18 cellular contexts compared by ENCODE assay signal in genomic region chr3:149368201-149368849, GRCh38. TPM values are rescaled to one million over a fixed set of nuclear protein-coding genes. Genes with fewer than 3 reads are reported as not detected.
DNase-seq lines count a peak whose midpoint lies in the region; ATAC-seq and TF ChIP-seq lines count a peak whose summit lies in the region.
"Had no signal": no experiment of that assay in that cellular context is flagged by ENCODE, and none has a peak within 500 bp of the region (broad histone marks: within the 10 kb centered on the region; RNA-seq: fewer than 3 reads in every experiment).

No MANE protein-coding gene starts in this region.

- H3K4me3 ChIP-seq in Panc1 (ENCODE audit: low read depth in 2 of 2, low read length in 2 of 2) (0 out of 4 replicates have a peak overlapping the region, but pooled peaks of 1 of the 2 experiments have one; percentile 7), aorta (ENCODE audit: low read length in 2 of 2) (no peak overlapping the region)
- H3K4me3 ChIP-seq in CD8-positive, alpha-beta T cell (ENCODE audit: low read depth, low read length): no peak overlapping the region
- H3K4me3 ChIP-seq: GM12878, tibial artery had no signal

- no peaks in the 10 kb centered on the region for H3K9me3 ChIP-seq in Panc1 (ENCODE audit: control insufficient read depth, insufficient read depth, low read depth, low read length)
- no peaks in the 10 kb centered on the region for H3K9me3 ChIP-seq in CD8-positive, alpha-beta T cell (ENCODE audit: low read length)
- H3K9me3 ChIP-seq in aorta (ENCODE audit: control insufficient read depth, low read length): no peaks in the 10 kb centered on the region
- H3K9me3 ChIP-seq: tibial artery had no signal

- no peak overlapping the region for H3K27ac Mint-ChIP-seq in CD8-positive, alpha-beta T cell
- H3K27ac Mint-ChIP-seq: natural killer cell treated with Interleukin-12 subunit alpha and Interleukin-12 subunit beta and Interleukin-15 and Interleukin-18, amount 100 ng/mL, for 72 hours had no signal

- H3K4me1 ChIP-seq in Panc1 (ENCODE audit: control insufficient read depth, insufficient read depth, low read length): peaks cover 78% of the 10 kb centered on the region
- no peaks in the 10 kb centered on the region for H3K4me1 ChIP-seq in CD8-positive, alpha-beta T cell (ENCODE audit: insufficient read depth, low read length)
- peaks cover 0 to 10% of the 10 kb centered on the region in 2 donors for H3K4me1 ChIP-seq in aorta (ENCODE audit: control insufficient read depth in 1 of 2, insufficient read depth in 2 of 2, low read length in 2 of 2)

- H3K4me1 Mint-ChIP-seq in CD8-positive, alpha-beta T cell (ENCODE audit: low read depth): no peaks in the 10 kb centered on the region

- H3K4me3 Mint-ChIP-seq in CD8-positive, alpha-beta T cell: no peak overlapping the region
- H3K4me3 Mint-ChIP-seq: natural killer cell treated with Interleukin-12 subunit alpha and Interleukin-12 subunit beta and Interleukin-15 and Interleukin-18, amount 100 ng/mL, for 72 hours had no signal

- ATAC-seq in Panc1: peak; percentile 46
- no peak for ATAC-seq in CD8-positive, alpha-beta T cell
- ATAC-seq in aorta (ENCODE audit: low FRiP score): no peak
- ATAC-seq: GM12878; natural killer cell treated with Interleukin-12 subunit alpha and Interleukin-12 subunit beta and Interleukin-15 and Interleukin-18, amount 100 ng/mL, for 72 hours had no signal

- peak; percentile 49 for TF ChIP-seq CTCF in Panc1 (IDR thresholded peaks at IDR 0.05)
- TF ChIP-seq CTCF in CD8-positive, alpha-beta T cell (IDR thresholded peaks at IDR 0.05): no peak

- peak; percentile 54 for DNase-seq in DMS153 treated with DMSO at 0.1 percent for 48 hours (lab: John Stamatoyannopoulos, UW; ENCODE audit: unreplicated experiment)
- DNase-seq in DMS153 (lab: John Stamatoyannopoulos, UW): no peak
- DNase-seq in Panc1 (ENCODE audit: low read depth, low spot score): peak; percentile 69
- DNase-seq in epithelial cell of prostate (ENCODE audit: low read depth, low spot score): no peak
- peak; percentile 75 for DNase-seq in renal cortical epithelial cell (ENCODE audit: low read depth)
- DNase-seq in OCI-M1 (lab: John Stamatoyannopoulos, UW): no peak
- DNase-seq in CD8-positive, alpha-beta T cell: no peak
- DNase-seq in aorta: no peak
- DNase-seq: activated CD4-positive, alpha-beta T cell treated with anti-CD3 and anti-CD28 coated beads for 48 hours; activated gamma-delta T cell; cerebellar nuclear complex; DMS79 treated with DMSO at 0.1 percent for 48 hours; islet precursor cell; NCI-H187; small intestine; tibial artery had no signal

- in situ Hi-C loops in Panc1 (cut with HindIII; ENCODE audit: low pct_unique_long_range_greater_than_20kb, low sequenced_read_pairs): no loop called here

- POLR2A ChIA-PET in Panc1 (lab: Charles Lee): interaction anchor here (0.6 to 1.0 kb wide), 6 partner anchors 9 to 123 kb away, joined by 3 to 5 read pairs (median 3); partner anchors contain the start of gene TM4SF1
- POLR2A ChIA-PET in CD8-positive, alpha-beta T cell (lab: Charles Lee): no interaction called here

- no peaks in the 10 kb centered on the region for H3K27me3 ChIP-seq in Panc1 (ENCODE audit: control insufficient read depth, insufficient read depth, low read length)
- H3K27me3 ChIP-seq in CD8-positive, alpha-beta T cell (ENCODE audit: insufficient read depth, low read length): no peaks in the 10 kb centered on the region
- no peaks in the 10 kb centered on the region for H3K27me3 ChIP-seq in aorta (ENCODE audit: control insufficient read depth in 1 of 2, insufficient read depth in 2 of 2, low read length in 1 of 2)
- H3K27me3 ChIP-seq: tibial artery had no signal

- peaks cover 45% of the 10 kb centered on the region for H3K36me3 ChIP-seq in Panc1 (ENCODE audit: control insufficient read depth, insufficient read depth, low read length)
- H3K36me3 ChIP-seq in CD8-positive, alpha-beta T cell (ENCODE audit: insufficient read depth, low read length): no peaks in the 10 kb centered on the region
- peaks cover 0 to 4% of the 10 kb centered on the region in 2 donors for H3K36me3 ChIP-seq in aorta (ENCODE audit: control insufficient read depth in 1 of 2, insufficient read depth in 2 of 2, low read length in 1 of 2)

- WGBS in aorta, 2 donors: 91 to 92% methylated on average over 6 of the region's 6 CpGs

- CTCF ChIA-PET in Panc1 (lab: Charles Lee): no interaction called here
- CTCF ChIA-PET in CD8-positive, alpha-beta T cell (lab: Charles Lee): no interaction called here

- H3K9me3 Mint-ChIP-seq in CD8-positive, alpha-beta T cell: no peaks in the 10 kb centered on the region
- H3K9me3 Mint-ChIP-seq: natural killer cell treated with Interleukin-12 subunit alpha and Interleukin-12 subunit beta and Interleukin-15 and Interleukin-18, amount 100 ng/mL, for 72 hours had no signal

- intact Hi-C loops in Panc1 (cut with micrococcal nuclease; ENCODE audit: unreplicated experiment): loop anchor here (5.0 kb wide), 2 partner anchors 36 to 66 kb away; partner anchors contain the start of gene TM4SF18
- intact Hi-C loops in CD8-positive, alpha-beta T cell (cut with DNase I, micrococcal nuclease): no loop called here
- intact Hi-C loops in aorta (cut with DNase I): no loop called here

- H3K27ac ChIP-seq in Panc1 (ENCODE audit: low read length) (peak overlapping the region; percentile 100), epithelial cell of prostate (peak overlapping the region; percentile 91), aorta (ENCODE audit: low read depth in 1 of 2, low read length in 2 of 2) (no peak overlapping the region)
- no peak overlapping the region for H3K27ac ChIP-seq in CD8-positive, alpha-beta T cell (ENCODE audit: low read depth, low read length)

- peaks cover 9% of the 10 kb centered on the region for H3K27me3 Mint-ChIP-seq in CD8-positive, alpha-beta T cell (ENCODE audit: low read depth)

- BruUV-seq in Panc1 (replicated peaks; lab: Mats Ljungman, UMichigan): no TSS peak

- no peaks in the 10 kb centered on the region for H3K36me3 Mint-ChIP-seq in CD8-positive, alpha-beta T cell
- H3K36me3 Mint-ChIP-seq: natural killer cell treated with Interleukin-12 subunit alpha and Interleukin-12 subunit beta and Interleukin-15 and Interleukin-18, amount 100 ng/mL, for 72 hours had no signal

RNA-seq across cellular contexts. Expression of gene TM4SF1, which starts 9.1 kb away (rescaled TPM):
- 1,063 TPM for total RNA-seq in Panc1 (2021; ENCODE audit: unreplicated experiment)
- 1,714 TPM for polyA plus RNA-seq in Panc1 (2012; ENCODE audit: insufficient read length)
- 63.8 and 247 TPM in 2 replicates for total RNA-seq in renal cortical epithelial cell
- not detected for total RNA-seq in CD8-positive, alpha-beta T cell
- total RNA-seq in aorta: 100 to 1,000 TPM; 213 TPM
- polyA plus RNA-seq in aorta: 100 to 1,000 TPM; 117 to 477 TPM
- total RNA-seq: natural killer cell treated with Interleukin-12 subunit alpha and Interleukin-12 subunit beta and Interleukin-15 and Interleukin-18, amount 100 ng/mL, for 72 hours had no signal

RNA-seq across cellular contexts. Expression of gene TM4SF18, which starts 34.9 kb away (rescaled TPM):
- 54.5 TPM for total RNA-seq in Panc1 (2021; ENCODE audit: unreplicated experiment)
- 34.5 TPM for polyA plus RNA-seq in Panc1 (2012; ENCODE audit: insufficient read length)
- total RNA-seq in renal cortical epithelial cell: 11.9 and 21.5 TPM in 2 replicates
- not detected for total RNA-seq in CD8-positive, alpha-beta T cell
- total RNA-seq in aorta: 1 to 10 TPM; 3.1 to 9.0 TPM
- 1 to 10 TPM in 1 of 2 donors, not detected in 1; 1.6 TPM for polyA plus RNA-seq in aorta
- total RNA-seq: GM12878; natural killer cell treated with Interleukin-12 subunit alpha and Interleukin-12 subunit beta and Interleukin-15 and Interleukin-18, amount 100 ng/mL, for 72 hours had no signal

Comparison
In these comparisons a context has a peak if more than half of its experiments do, and no peak if none do; other contexts are left out.
1. DNase-seq: peak in DMS153 treated with DMSO at 0.1 percent for 48 hours (single experiment), Panc1 (single experiment) and renal cortical epithelial cell (single experiment); none in DMS153 (single experiment), epithelial cell of prostate (single experiment), OCI-M1 (single experiment), CD8-positive, alpha-beta T cell (0 of 7) and aorta (0 of 2).
2. H3K27ac ChIP-seq: peak in Panc1 (single experiment) and epithelial cell of prostate (single experiment); none in CD8-positive, alpha-beta T cell (single experiment) and aorta (0 of 2).
3. RNA of gene TM4SF1, which starts 9.1 kb away (total RNA-seq): 1,063 TPM in Panc1 (single experiment), 213 TPM in aorta and 63.8 to 247 TPM in renal cortical epithelial cell; not detected in CD8-positive, alpha-beta T cell; every median in the first group is over 10 times any median in the second.
4. RNA of gene TM4SF18, which starts 34.9 kb away (total RNA-seq): 54.5 TPM in Panc1 (single experiment), 11.9 to 21.5 TPM in renal cortical epithelial cell and 3.1 to 9.0 TPM in aorta; not detected in CD8-positive, alpha-beta T cell; every median in the first group is over 4 times any median in the second.